Comparison of ENCODE assay signal across 1 cellular context in genomic region chr14:56328021-56328420, GRCh38.
TF ChIP-seq lines count a peak whose summit lies in the region.

No MANE protein-coding gene starts in this region.

TF ChIP-seq in SK-N-SH treated with all-trans-retinoic acid at 6 μM for 48 hours, 23 proteins besides CTCF, POLR2A, EP300 and RAD21 (continued from another document):
- TF ChIP-seq POU6F1 (CRISPR knock-in tag; IDR thresholded peaks at IDR 0.05; ENCODE audit: borderline replicate concordance, low read depth): no peak
